ENCODE assay signal across 9 cellular contexts in genomic region chr16:87681990-87682570, GRCh38.
DNase-seq lines count a peak whose midpoint lies in the region; ATAC-seq and TF ChIP-seq lines count a peak whose summit lies in the region.
"Had no signal": no experiment of that assay in that cellular context is flagged by ENCODE, and none has a peak within 500 bp of the region (broad histone marks: within the 10 kb centered on the region; RNA-seq: fewer than 3 reads in every experiment).

No MANE protein-coding gene starts in this region.

- H3K27me3 ChIP-seq in left lung (peaks cover 0 to 71% of the 10 kb centered on the region in 2 donors), vagina (no peaks in the 10 kb centered on the region)

- POLR2A ChIA-PET in HEK293 (lab: Yijun Ruan, JAX) = no interaction called here

- peaks cover 3% of the 10 kb centered on the region for H3K27me3 Mint-ChIP-seq in activated T-helper 1 cell treated with anti-CD3 and anti-CD28 coated beads, Interleukin-12 subunit alpha, Interleukin-12 subunit beta, Interleukin-2, Interleukin-4 antibody, amounts not matched to agents 30 ng/mL and 10 ng/mL and 1 ng/mL, durations not matched to agents 14 hours and 24 hours and 36 hours (ENCODE audit: insufficient read depth)

- TF ChIP-seq CTCF in HEK293 (tag by site-specific recombination; IDR thresholded peaks at IDR 0.05) = peak; percentile 53
- no peak for TF ChIP-seq CTCF in left lung (IDR thresholded peaks at IDR 0.05)
- no peak for TF ChIP-seq CTCF in vagina (IDR thresholded peaks at IDR 0.05)

- no peaks in the 10 kb centered on the region for H3K9me3 Mint-ChIP-seq in activated T-helper 1 cell treated with anti-CD3 and anti-CD28 coated beads, Interleukin-12 subunit alpha, Interleukin-12 subunit beta, Interleukin-2, Interleukin-4 antibody, amounts not matched to agents 30 ng/mL and 10 ng/mL and 1 ng/mL, durations not matched to agents 14 hours and 24 hours and 36 hours

- H3K27ac Mint-ChIP-seq in activated T-helper 1 cell treated with anti-CD3 and anti-CD28 coated beads, Interleukin-12 subunit alpha, Interleukin-12 subunit beta, Interleukin-2, Interleukin-4 antibody, amounts not matched to agents 30 ng/mL and 10 ng/mL and 1 ng/mL, durations not matched to agents 14 hours and 24 hours and 36 hours = peak overlapping the region; percentile 19

- H3K4me3 ChIP-seq in HEK293 (ENCODE audit: low read depth, low read length) (no peak overlapping the region), left lung (no peak overlapping the region), vagina (no peak overlapping the region)
- H3K4me3 ChIP-seq: upper lobe of right lung had no signal

- H3K36me3 Mint-ChIP-seq in activated T-helper 1 cell treated with anti-CD3 and anti-CD28 coated beads, Interleukin-12 subunit alpha, Interleukin-12 subunit beta, Interleukin-2, Interleukin-4 antibody, amounts not matched to agents 30 ng/mL and 10 ng/mL and 1 ng/mL, durations not matched to agents 14 hours and 24 hours and 36 hours (ENCODE audit: low read depth) = no peaks in the 10 kb centered on the region

- CTCF ChIA-PET in HEK293 (lab: Yijun Ruan, JAX) = interaction anchor here (0.7 to 0.9 kb wide), 3 partner anchors 17 to 455 kb away, joined by 3 read pairs; no protein-coding TSS in a partner anchor

- H3K36me3 ChIP-seq in HEK293 (ENCODE audit: control insufficient read depth in 2 of 2, insufficient read depth in 1 of 2, low read length in 2 of 2) (no peaks in the 10 kb centered on the region), left lung (no peaks in the 10 kb centered on the region), vagina (no peaks in the 10 kb centered on the region)
- H3K36me3 ChIP-seq: upper lobe of right lung had no signal

- peaks cover 10% of the 10 kb centered on the region for H3K4me1 Mint-ChIP-seq in activated T-helper 1 cell treated with anti-CD3 and anti-CD28 coated beads, Interleukin-12 subunit alpha, Interleukin-12 subunit beta, Interleukin-2, Interleukin-4 antibody, amounts not matched to agents 30 ng/mL and 10 ng/mL and 1 ng/mL, durations not matched to agents 14 hours and 24 hours and 36 hours (ENCODE audit: low read depth)

- DNase-seq in COLO668 (lab: John Stamatoyannopoulos, UW; ENCODE audit: unreplicated experiment) (peak; percentile 12), left lung (no peak), vagina (ENCODE audit: extremely low spot score in 2 of 2) (no peak)
- no peak for DNase-seq in activated T-helper 1 cell treated with anti-CD3 and anti-CD28 coated beads, Interleukin-12 subunit alpha, Interleukin-12 subunit beta, Interleukin-2, Interleukin-4 antibody, amounts not matched to agents 30 ng/mL and 10 ng/mL and 1 ng/mL, durations not matched to agents 14 hours and 24 hours and 36 hours (ENCODE audit: low spot score)
- DNase-seq: upper lobe of right lung had no signal

- H3K4me1 ChIP-seq in HEK293 (ENCODE audit: control insufficient read depth, insufficient read depth, low read length) = no peaks in the 10 kb centered on the region
- no peaks in the 10 kb centered on the region for H3K4me1 ChIP-seq in left lung
- H3K4me1 ChIP-seq in vagina = no peaks in the 10 kb centered on the region
- H3K4me1 ChIP-seq: upper lobe of right lung had no signal

- H3K9me3 ChIP-seq in HEK293 (ENCODE audit: control insufficient read depth, insufficient read depth, low read depth, low read length) (no peaks in the 10 kb centered on the region), left lung (no peaks in the 10 kb centered on the region), vagina (no peaks in the 10 kb centered on the region)
- H3K9me3 ChIP-seq: upper lobe of right lung had no signal

- H3K4me3 Mint-ChIP-seq in activated T-helper 1 cell treated with anti-CD3 and anti-CD28 coated beads, Interleukin-12 subunit alpha, Interleukin-12 subunit beta, Interleukin-2, Interleukin-4 antibody, amounts not matched to agents 30 ng/mL and 10 ng/mL and 1 ng/mL, durations not matched to agents 14 hours and 24 hours and 36 hours = no peak overlapping the region

- no peak overlapping the region for H3K27ac ChIP-seq in HEK293 (ENCODE audit: extremely low read depth, low read depth, low read length)
- H3K27ac ChIP-seq in left lung = no peak overlapping the region
- no peak overlapping the region for H3K27ac ChIP-seq in vagina
- H3K27ac ChIP-seq: upper lobe of right lung had no signal

- intact Hi-C loops in activated T-helper 1 cell treated with anti-CD3 and anti-CD28 coated beads, Interleukin-12 subunit alpha, Interleukin-12 subunit beta, Interleukin-2, Interleukin-4 antibody, amounts not matched to agents 30 ng/mL and 10 ng/mL and 1 ng/mL, durations not matched to agents 14 hours and 24 hours and 36 hours (cut with micrococcal nuclease) = no loop called here
- intact Hi-C loops in left lung (cut with DNase I) = no loop called here
- intact Hi-C loops in vagina (cut with DNase I) = no loop called here

- no peak for TF ChIP-seq POLR2A in vagina (IDR thresholded peaks at IDR 0.05)

- ATAC-seq in left lung (peak; percentile 62), GM21423 (IDR thresholded peaks at IDR 0.05; ENCODE audit: unreplicated experiment) (no peak), HG03442 (IDR thresholded peaks at IDR 0.05; ENCODE audit: unreplicated experiment) (no peak), HG03439 (IDR thresholded peaks at IDR 0.05; ENCODE audit: unreplicated experiment) (no peak)
- ATAC-seq: upper lobe of right lung had no signal

TF ChIP-seq in HEK293, 187 proteins besides CTCF, POLR2A, EP300 and RAD21:
- TF ChIP-seq ZNF449 (tag by site-specific recombination; IDR thresholded peaks at IDR 0.05) (no peak), ZNF23 (tag by site-specific recombination; IDR thresholded peaks at IDR 0.05; ENCODE audit: borderline replicate concordance) (no peak), ZNF26 (tag by site-specific recombination; IDR thresholded peaks at IDR 0.05) (no peak), SCRT2 (tag by site-specific recombination; IDR thresholded peaks at IDR 0.05) (no peak), ZNF169 (tag by site-specific recombination; IDR thresholded peaks at IDR 0.05) (no peak), ZNF830 (tag by site-specific recombination; IDR thresholded peaks at IDR 0.05; ENCODE audit: low read depth) (no peak), ZNF221 (tag by site-specific recombination; IDR thresholded peaks at IDR 0.05; ENCODE audit: borderline replicate concordance) (no peak), ZNF114 (tag by site-specific recombination; IDR thresholded peaks at IDR 0.05) (no peak), ZFP69B (tag by site-specific recombination; IDR thresholded peaks at IDR 0.05) (no peak), ZSCAN23 (tag by site-specific recombination; IDR thresholded peaks at IDR 0.05) (no peak)
